In the genomic region with DNA sequence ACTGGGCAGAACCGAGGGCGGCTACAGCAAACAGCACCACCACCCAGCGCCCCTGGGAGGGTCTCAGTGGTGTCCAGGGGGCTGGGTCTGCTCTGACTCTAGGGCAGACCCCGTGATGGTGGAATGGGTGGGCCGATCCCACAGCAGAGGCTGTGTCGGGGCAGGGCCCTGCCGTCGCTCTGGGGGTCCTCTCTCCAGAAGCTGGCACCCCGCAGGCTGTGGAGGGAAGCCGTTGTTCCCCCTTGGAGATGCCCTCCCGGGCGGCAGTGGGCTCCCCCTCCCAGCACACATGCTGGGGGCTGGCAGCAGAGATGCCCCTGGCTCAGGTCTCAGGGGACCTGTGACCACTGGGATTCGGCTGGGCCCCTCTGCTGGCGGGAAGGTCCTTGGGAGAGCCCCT, we compare ENCODE assay signal across 19 cellular contexts. TPM values are rescaled to one million over a fixed set of nuclear protein-coding genes. Genes with fewer than 3 reads are reported as not detected.
A peak's percentile ranks its signal among the peaks of the same experiment; 100 is the strongest.
DNase-seq lines count a peak whose midpoint lies in the region; TF ChIP-seq lines count a peak whose summit lies in the region.
"Had no signal": no experiment of that assay in that cellular context is flagged by ENCODE, and none has a peak within 500 bp of the region (broad histone marks: within the 10 kb centered on the region; RNA-seq: fewer than 3 reads in every experiment).

No MANE protein-coding gene starts in this region.

- peak overlapping the region; percentile 67 for H3K4me2 ChIP-seq in skeletal muscle satellite cell (ENCODE audit: low read length)

- H3K4me1 ChIP-seq in skeletal muscle satellite cell (ENCODE audit: control insufficient read depth, insufficient read depth, low read length) = peaks cover 33% of the 10 kb centered on the region

- H3K4me3 Mint-ChIP-seq in CD14-positive monocyte = peak overlapping the region in 1 of 2 donors; percentile 70
- H3K4me3 Mint-ChIP-seq: natural killer cell had no signal

- H3K27ac Mint-ChIP-seq in CD14-positive monocyte = peak overlapping the region; percentile 95 to 99 (median 97)
- H3K27ac Mint-ChIP-seq: memory B cell had no signal

- H3K27me3 ChIP-seq in HL-60 (ENCODE audit: insufficient read depth, poor library complexity, severe bottlenecking) (no peaks in the 10 kb centered on the region), skeletal muscle satellite cell (ENCODE audit: control insufficient read depth, insufficient read depth, low read length) (no peaks in the 10 kb centered on the region)
- H3K27me3 ChIP-seq: spleen had no signal

- no peak overlapping the region for H3K4me3 ChIP-seq in HL-60 (replicated peaks; ENCODE audit: insufficient read depth, low read length)
- H3K4me3 ChIP-seq in skeletal muscle satellite cell (ENCODE audit: low read length) = no peak overlapping the region
- H3K4me3 ChIP-seq: spleen had no signal

- H3K27me3 Mint-ChIP-seq in CD14-positive monocyte (ENCODE audit: low read depth in 3 of 3) = no peaks in the 10 kb centered on the region
- H3K27me3 Mint-ChIP-seq: memory B cell had no signal

- no peak for TF ChIP-seq CTCF in CD14-positive monocyte (IDR thresholded peaks at IDR 0.05)
- TF ChIP-seq CTCF in HL-60 (IDR thresholded peaks at IDR 0.05; ENCODE audit: insufficient read depth, low read length) = no peak

- H3K27ac ChIP-seq in HL-60 (replicated peaks) (peak overlapping the region; percentile 61), epithelial cell of prostate (peak overlapping the region; percentile 40)

- peak overlapping the region; percentile 75 for H3K9ac ChIP-seq in skeletal muscle satellite cell (ENCODE audit: low read depth, low read length)

- H3K4me1 Mint-ChIP-seq in CD14-positive monocyte = peaks cover 35% of the 10 kb centered on the region

- peaks cover 66 to 76% of the 10 kb centered on the region in 2 donors for H3K36me3 Mint-ChIP-seq in CD14-positive monocyte
- H3K36me3 Mint-ChIP-seq: natural killer cell had no signal

- peak; percentile 65 for DNase-seq in CD14-positive monocyte (ENCODE audit: low spot score)
- no peak for DNase-seq in HL-60 (ENCODE audit: low read depth in 1 of 2, low spot score in 1 of 2)
- no peak for DNase-seq in epithelial cell of prostate (ENCODE audit: low read depth, low spot score)
- no peak for DNase-seq in EL
- no peak for DNase-seq in GM19240 (ENCODE audit: insufficient read length, low spot score)
- no peak for DNase-seq in NCI-H510A treated with DMSO at 0.1 percent for 48 hours (lab: John Stamatoyannopoulos, UW)
- no peak for DNase-seq in ecto neural progenitor cell (ENCODE audit: low spot score)
- DNase-seq: activated CD4-positive, alpha-beta T cell treated with anti-CD3 and anti-CD28 coated beads, Interleukin-2, amount 50 U/mL, for 4 hours; C1 segment of cervical spinal cord; DMS53; islet precursor cell; natural killer cell; NCI-H1694 treated with DMSO at 0.1 percent for 48 hours; NCI-H345; NK-92 treated with Interleukin-12 subunit alpha and Interleukin-12 subunit beta, amount 100 ng/mL, for 24 hours; RPMI8226; spleen had no signal

- H3K9me3 ChIP-seq in skeletal muscle satellite cell (replicated peaks; ENCODE audit: low read length) = no peaks in the 10 kb centered on the region
- H3K9me3 ChIP-seq: spleen had no signal

- intact Hi-C loops in CD14-positive monocyte (cut with micrococcal nuclease) = loop anchor here in 1 of 2 donors (1.0 to 10.0 kb wide), 4 partner anchors 32 to 245 kb away; a partner anchor contains a TSS

- peaks cover 18% of the 10 kb centered on the region for H3K36me3 ChIP-seq in skeletal muscle satellite cell (ENCODE audit: insufficient read depth, low read length)

- H3K9me3 Mint-ChIP-seq in CD14-positive monocyte = no peaks in the 10 kb centered on the region
- H3K9me3 Mint-ChIP-seq: memory B cell, natural killer cell had no signal

RNA-seq across cellular contexts. Expression of a gene that starts 31.2 kb away (rescaled TPM):
- 10 to 100 TPM; 29.3 to 31.5 TPM for polyA plus RNA-seq in CD14-positive monocyte
- total RNA-seq in skeletal muscle satellite cell (2012; rRNA removed) = 8.7 and 9.1 TPM in 2 replicates
